In the genomic region with DNA sequence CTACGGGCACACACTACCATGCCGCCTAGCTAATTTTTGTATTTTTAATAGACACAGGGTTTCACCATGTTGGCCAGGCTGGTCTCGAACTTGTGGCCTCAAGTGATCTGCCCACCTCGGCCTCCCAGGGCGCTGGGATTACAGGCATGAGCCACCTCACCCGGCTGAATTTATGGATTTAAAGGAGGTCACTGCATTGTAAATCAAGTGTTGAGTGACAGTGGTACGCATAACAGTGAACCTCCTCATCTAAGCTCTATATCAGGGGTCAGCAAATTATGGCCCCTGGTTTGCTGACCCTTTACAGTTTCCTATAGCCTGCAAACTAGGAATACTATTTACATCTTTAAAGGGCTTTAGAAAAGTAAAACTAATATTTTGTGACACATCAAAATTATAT, we compare ENCODE assay signal across 17 cellular contexts.
"Had no signal": no experiment of that assay in that cellular context is flagged by ENCODE, and none has a peak within 500 bp of the region (broad histone marks: within the 10 kb centered on the region; RNA-seq: fewer than 3 reads in every experiment).

No MANE protein-coding gene starts in this region.

- H3K9me3 Mint-ChIP-seq: activated naive CD4-positive, alpha-beta T cell treated with anti-CD3 and anti-CD28 coated beads, Interleukin-2, amount 50 U/mL, for 24 hours; central memory CD8-positive, alpha-beta T cell; neural progenitor cell; stimulated activated effector memory CD8-positive, alpha-beta T cell treated with anti-CD3 and anti-CD28 coated beads, Interleukin-12 subunit alpha, Interleukin-12 subunit beta, amount 100 ng/mL, for 72 hours had no signal

- H3K27ac ChIP-seq: neural progenitor cell, pancreas, sigmoid colon, tibial nerve, uterus had no signal

- H3K27me3 Mint-ChIP-seq: activated naive CD4-positive, alpha-beta T cell treated with anti-CD3 and anti-CD28 coated beads, Interleukin-2, amount 50 U/mL, for 24 hours; central memory CD8-positive, alpha-beta T cell; T-helper 17 cell had no signal

- ATAC-seq: gastroesophageal sphincter, pancreas, T-helper 17 cell, WTC11 had no signal

- DNase-seq: activated T-cell treated with anti-CD3 and anti-CD28 coated beads for 4 hours; effector memory CD4-positive, alpha-beta T cell; heart right ventricle; midbrain; pancreas; sigmoid colon; substantia nigra; T-helper 17 cell; uterus had no signal

- H3K36me3 ChIP-seq: neural progenitor cell, pancreas, uterus had no signal

- H3K4me1 Mint-ChIP-seq: WTC11 had no signal

- H3K4me3 ChIP-seq: gastroesophageal sphincter, heart right ventricle, lung, neural progenitor cell, pancreas, sigmoid colon, tibial nerve, uterus had no signal

- H3K27me3 ChIP-seq: gastroesophageal sphincter, neural progenitor cell, sigmoid colon, tibial nerve, uterus had no signal

- H3K27ac Mint-ChIP-seq: neural progenitor cell, T-helper 17 cell, WTC11 had no signal

- H3K36me3 Mint-ChIP-seq: neural progenitor cell had no signal

- H3K4me3 Mint-ChIP-seq: central memory CD8-positive, alpha-beta T cell; neural progenitor cell; T-helper 17 cell; WTC11 had no signal

- H3K4me1 ChIP-seq: neural progenitor cell, uterus had no signal

- H3K9me3 ChIP-seq: gastroesophageal sphincter, heart right ventricle, pancreas, sigmoid colon, tibial nerve, uterus had no signal
